8 cellular contexts compared by ENCODE assay signal in the genomic region with DNA sequence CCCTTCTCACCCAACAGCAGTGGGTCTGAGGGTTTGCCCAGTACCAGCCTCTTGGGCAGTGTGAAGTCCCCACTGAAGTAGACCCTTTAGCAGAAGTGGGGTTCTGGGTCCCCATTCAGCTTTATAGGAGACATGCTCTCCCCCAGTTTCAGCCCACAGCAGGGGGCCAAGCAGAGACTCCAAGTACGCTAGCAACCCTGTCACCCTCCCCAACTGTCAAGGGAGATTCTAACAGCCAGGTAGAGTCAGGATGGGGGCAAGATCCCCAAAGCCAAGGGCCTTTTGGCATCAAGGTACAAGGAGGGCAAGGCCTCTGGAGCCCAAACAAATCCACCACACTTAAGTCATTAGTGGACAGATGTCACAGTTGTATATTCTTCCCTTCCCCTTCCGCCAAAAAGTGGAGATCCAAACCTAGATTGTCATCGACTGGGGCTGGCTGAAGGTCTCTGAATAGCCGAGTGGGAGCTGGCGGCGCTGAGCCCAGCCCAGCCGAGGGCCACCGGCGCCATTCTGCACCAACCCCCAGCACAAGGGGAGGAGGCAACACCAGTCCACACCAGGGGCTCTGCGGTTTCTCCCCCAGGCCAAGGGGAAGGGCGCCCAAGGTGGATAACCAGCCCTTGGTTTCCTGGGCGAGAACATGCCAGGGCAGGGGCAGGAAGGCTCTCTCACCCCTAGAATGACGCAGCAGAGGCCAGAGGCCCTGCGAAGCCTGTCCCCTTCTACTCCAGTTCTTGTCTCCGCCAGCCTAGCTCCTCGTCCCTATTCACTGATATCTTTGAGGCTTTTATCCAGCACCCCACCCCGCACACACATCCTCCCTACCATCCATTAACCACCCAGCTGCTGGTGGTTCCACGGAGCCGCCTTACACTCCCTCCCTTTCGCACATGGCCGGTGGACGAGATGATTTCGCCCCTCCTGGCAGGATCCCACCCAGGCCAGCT. TPM values are rescaled to one million over a fixed set of nuclear protein-coding genes. Genes with fewer than 3 reads are reported as not detected.
DNase-seq lines count a peak whose midpoint lies in the region; ATAC-seq and TF ChIP-seq lines count a peak whose summit lies in the region.

No MANE protein-coding gene starts in this region.

- H3K4me1 Mint-ChIP-seq in MCF 10A (ENCODE audit: insufficient read depth, unreplicated experiment), result no peaks in the 10 kb centered on the region

- H3K4me3 ChIP-seq in left lung (peak overlapping the region; percentile 38 to 51), stomach smooth muscle (ENCODE audit: low read length in 2 of 2) (peak overlapping the region; percentile 78 to 79), MM.1S (ENCODE audit: low read length) (no peak overlapping the region)

- no peaks in the 10 kb centered on the region for H3K36me3 Mint-ChIP-seq in MCF 10A (ENCODE audit: insufficient read depth, unreplicated experiment)

- no peak overlapping the region for H3K27ac Mint-ChIP-seq in MCF 10A (ENCODE audit: low read depth, unreplicated experiment)

- H4K20me1 ChIP-seq in MM.1S (ENCODE audit: insufficient read depth, low read length), result no peaks in the 10 kb centered on the region

- H3K9ac ChIP-seq in stomach smooth muscle (ENCODE audit: low read length in 2 of 2), result peak overlapping the region; percentile 78 to 93
- no peak overlapping the region for H3K9ac ChIP-seq in MM.1S (ENCODE audit: low read length)

- no peak for TF ChIP-seq CTCF in MCF 10A (IDR thresholded peaks at IDR 0.05; ENCODE audit: unreplicated experiment)
- TF ChIP-seq CTCF in left lung (IDR thresholded peaks at IDR 0.05), result no peak
- no peak for TF ChIP-seq CTCF in MM.1S (IDR thresholded peaks at IDR 0.05; ENCODE audit: low read length)

- POLR2A ChIA-PET in MCF 10A (lab: Yijun Ruan, JAX), result no interaction called here

- no peak overlapping the region for H2AFZ ChIP-seq in MM.1S (ENCODE audit: low read length)

- H3K36me3 ChIP-seq in left lung, result no peaks in the 10 kb centered on the region
- H3K36me3 ChIP-seq in stomach smooth muscle (ENCODE audit: control insufficient read depth in 2 of 2, insufficient read depth in 2 of 2, low read length in 2 of 2), result no peaks in the 10 kb centered on the region
- no peaks in the 10 kb centered on the region for H3K36me3 ChIP-seq in MM.1S (replicated peaks; ENCODE audit: insufficient read depth, low read length)

- peaks cover 11% of the 10 kb centered on the region for H3K27me3 Mint-ChIP-seq in MCF 10A (ENCODE audit: insufficient read depth, unreplicated experiment)

- H3K9me3 ChIP-seq in left lung (no peaks in the 10 kb centered on the region), stomach smooth muscle (ENCODE audit: control insufficient read depth in 2 of 2, low read length in 2 of 2) (no peaks in the 10 kb centered on the region), MM.1S (replicated peaks; ENCODE audit: insufficient read depth, low read length) (no peaks in the 10 kb centered on the region)

- peak overlapping the region; percentile 70 for H3K4me3 Mint-ChIP-seq in MCF 10A (ENCODE audit: unreplicated experiment)

- TF ChIP-seq EP300 in Ishikawa (IDR thresholded peaks at IDR 0.05; ENCODE audit: borderline replicate concordance), result no peak

- H3K27ac ChIP-seq in left lung (no peak overlapping the region), stomach smooth muscle (ENCODE audit: low read length) (peak overlapping the region; percentile 97), MM.1S (ENCODE audit: low read length) (no peak overlapping the region)

- H3K4me1 ChIP-seq in left lung, result peaks cover 7 to 15% of the 10 kb centered on the region in 2 donors
- H3K4me1 ChIP-seq in stomach smooth muscle (ENCODE audit: control insufficient read depth, insufficient read depth, low read length), result peaks cover 59% of the 10 kb centered on the region
- no peaks in the 10 kb centered on the region for H3K4me1 ChIP-seq in MM.1S (ENCODE audit: low read length)

- intact Hi-C loops in MCF 10A (cut with micrococcal nuclease) (no loop called here), left lung (cut with DNase I) (no loop called here)

- ATAC-seq in left lung (no peak), GM21619 (IDR thresholded peaks at IDR 0.05; ENCODE audit: unreplicated experiment) (no peak), left lobe of liver (no peak)

- CTCF ChIA-PET in MCF 10A (lab: Yijun Ruan, JAX), result no interaction called here

- DNase-seq in MCF 10A (ENCODE audit: unreplicated experiment) (no peak), left lung (peak in 1 of 2 donors; percentile 53), MM.1S (no peak), C1 segment of cervical spinal cord (lab: John Stamatoyannopoulos, UW) (no peak), left lobe of liver (ENCODE audit: low spot score) (no peak)

- peaks cover 0 to 55% of the 10 kb centered on the region in 2 donors for H3K27me3 ChIP-seq in left lung
- H3K27me3 ChIP-seq in stomach smooth muscle (ENCODE audit: control insufficient read depth in 1 of 2, insufficient read depth in 2 of 2, low read length in 2 of 2), result no peaks in the 10 kb centered on the region
- H3K27me3 ChIP-seq in MM.1S (replicated peaks; ENCODE audit: insufficient read depth, low read length), result peaks cover 20% of the 10 kb centered on the region

- no peaks in the 10 kb centered on the region for H3K9me2 ChIP-seq in MM.1S (replicated peaks; ENCODE audit: insufficient read depth, low read length)

- TF ChIP-seq RAD21 in Ishikawa (IDR thresholded peaks at IDR 0.05; ENCODE audit: low read depth), result no peak

- H3K79me2 ChIP-seq in MM.1S (ENCODE audit: low read length), result no peaks in the 10 kb centered on the region

- no peak overlapping the region for H3K4me2 ChIP-seq in MM.1S (ENCODE audit: low read depth, low read length)

- BruUV-seq in MCF 10A (replicated peaks; lab: Mats Ljungman, UMichigan), result no TSS peak

- no peaks in the 10 kb centered on the region for H3K9me3 Mint-ChIP-seq in MCF 10A (ENCODE audit: unreplicated experiment)

- H3F3A ChIP-seq in MM.1S (ENCODE audit: insufficient read depth, low read length), result no peaks in the 10 kb centered on the region

TF ChIP-seq in Ishikawa, 13 proteins besides CTCF, POLR2A, EP300 and RAD21:
- TF ChIP-seq FOXM1 (IDR thresholded peaks at IDR 0.05; ENCODE audit: borderline replicate concordance, low read depth) (no peak), MAX (IDR thresholded peaks at IDR 0.05) (0 out of 2 replicates have a peak, but pooled peaks have one; percentile 23)

RNA-seq across cellular contexts. Expression of gene RBPMS2, which starts 1.5 kb away (rescaled TPM):
- total RNA-seq in MCF 10A (2022) (0.16 and 0.17 TPM in 2 replicates), left lung (1 to 10 TPM; 3.7 to 4.7 TPM), left lobe of liver (7.5 TPM)

RNA-seq across cellular contexts. Expression of gene PIF1, which starts 51.6 kb away (rescaled TPM):
- total RNA-seq in MCF 10A (2022) (8.1 and 13.4 TPM in 2 replicates), left lung (1 to 10 TPM; 1.6 to 2.7 TPM), left lobe of liver (0.93 TPM)
